Comparison of ENCODE assay signal across 26 cellular contexts in the genomic region with DNA sequence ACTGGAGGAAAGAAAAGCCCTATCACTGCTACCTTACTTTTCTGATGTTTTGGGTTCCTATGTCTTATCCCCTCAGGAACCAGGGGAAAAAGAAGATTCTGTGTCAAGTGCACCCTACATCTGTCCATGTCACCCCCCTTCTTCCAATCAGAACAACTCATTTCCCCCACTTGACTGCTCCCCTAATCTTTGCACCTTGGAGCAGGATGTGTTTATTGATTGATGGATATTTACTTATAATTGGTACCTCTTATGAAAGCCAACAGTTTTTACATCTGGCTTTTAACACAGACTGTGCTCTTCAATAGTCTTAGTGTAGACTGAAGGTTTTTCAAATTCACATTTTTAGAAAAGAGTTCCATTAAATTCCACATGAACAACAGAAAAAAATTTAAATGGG. TPM values are rescaled to one million over a fixed set of nuclear protein-coding genes. Genes with fewer than 3 reads are reported as not detected.
"Had no signal": no experiment of that assay in that cellular context is flagged by ENCODE, and none has a peak within 500 bp of the region (broad histone marks: within the 10 kb centered on the region; RNA-seq: fewer than 3 reads in every experiment).

No MANE protein-coding gene starts in this region.

- H3K27ac Mint-ChIP-seq: activated B cell treated with CpG ODN at 0.5 μM for 24 hours; activated CD4-positive, alpha-beta memory T cell treated with anti-CD3 and anti-CD28 coated beads for 36 hours; activated CD8-positive, alpha-beta memory T cell treated with anti-CD3 and anti-CD28 coated beads, Interleukin-2, amount 10 ng/mL, durations not matched to agents 7 days and 5 days; dendritic cell treated with granulocyte-macrophage colony-stimulating factor and Interleukin-4, amounts not matched to agents 40 ng/mL and 50 ng/mL, for 4 days; memory B cell; stimulated activated naive B cell treated with anti-CD40 and anti-IgM and Interleukin-4, amounts not matched to agents 10 μg/mL and 1 μg/mL and 100 μg/mL, for 72 hours; T-helper 17 cell had no signal

- H3K9me3 Mint-ChIP-seq: activated B cell treated with CpG ODN at 0.5 μM for 24 hours; activated CD4-positive, alpha-beta memory T cell treated with anti-CD3 and anti-CD28 coated beads for 36 hours; activated T-helper 1 cell treated with anti-CD3 and anti-CD28 coated beads, Interleukin-12 subunit alpha, Interleukin-12 subunit beta, Interleukin-2, Interleukin-4 antibody, amounts not matched to agents 30 ng/mL and 10 ng/mL and 1 ng/mL, durations not matched to agents 14 hours and 24 hours and 36 hours; dendritic cell treated with granulocyte-macrophage colony-stimulating factor and Interleukin-4, amounts not matched to agents 40 ng/mL and 50 ng/mL, for 4 days; memory B cell; naive B cell; stimulated activated naive B cell treated with anti-CD40 and anti-IgM and Interleukin-4, amounts not matched to agents 10 μg/mL and 1 μg/mL and 100 μg/mL, for 72 hours had no signal

- ATAC-seq: activated CD8-positive, alpha-beta memory T cell treated with anti-CD3 and anti-CD28 coated beads, Interleukin-2, amount 10 ng/mL, durations not matched to agents 7 days and 5 days; body of pancreas; heart left ventricle; left ventricle myocardium superior; mucosa of descending colon; stimulated activated naive B cell treated with anti-CD40 and anti-IgM and Interleukin-4, amounts not matched to agents 10 μg/mL and 1 μg/mL and 100 μg/mL, for 72 hours; T-helper 17 cell had no signal

- H3K9me3 ChIP-seq: body of pancreas, heart left ventricle, mucosa of descending colon, sigmoid colon, thoracic aorta, upper lobe of left lung had no signal

- H3K27me3 Mint-ChIP-seq: activated CD4-positive, alpha-beta memory T cell treated with anti-CD3 and anti-CD28 coated beads for 36 hours; activated CD8-positive, alpha-beta memory T cell treated with anti-CD3 and anti-CD28 coated beads, Interleukin-2, amount 10 ng/mL, durations not matched to agents 7 days and 5 days; naive B cell; T-helper 17 cell had no signal

- H3K27ac ChIP-seq: body of pancreas, cardiac muscle cell, heart left ventricle, sigmoid colon, thoracic aorta, upper lobe of left lung had no signal

- H3K27me3 ChIP-seq: body of pancreas, cardiac muscle cell, heart left ventricle, sigmoid colon, upper lobe of left lung had no signal

- H3K4me3 Mint-ChIP-seq: activated B cell treated with CpG ODN at 0.5 μM for 24 hours; activated CD4-positive, alpha-beta memory T cell treated with anti-CD3 and anti-CD28 coated beads for 36 hours; activated CD8-positive, alpha-beta memory T cell treated with anti-CD3 and anti-CD28 coated beads, Interleukin-2, amount 10 ng/mL, durations not matched to agents 7 days and 5 days; activated T-helper 1 cell treated with anti-CD3 and anti-CD28 coated beads, Interleukin-12 subunit alpha, Interleukin-12 subunit beta, Interleukin-2, Interleukin-4 antibody, amounts not matched to agents 30 ng/mL and 10 ng/mL and 1 ng/mL, durations not matched to agents 14 hours and 24 hours and 36 hours; dendritic cell treated with granulocyte-macrophage colony-stimulating factor and Interleukin-4, amounts not matched to agents 40 ng/mL and 50 ng/mL, for 4 days; memory B cell; naive B cell; stimulated activated naive B cell treated with anti-CD40 and anti-IgM and Interleukin-4, amounts not matched to agents 10 μg/mL and 1 μg/mL and 100 μg/mL, for 72 hours; T-helper 17 cell had no signal

- H3K4me1 Mint-ChIP-seq: activated B cell treated with CpG ODN at 0.5 μM for 24 hours, memory B cell, naive B cell had no signal

- H3K4me2 ChIP-seq: smooth muscle cell had no signal

- DNase-seq: activated B cell treated with CpG ODN at 0.5 μM for 24 hours; activated CD4-positive, alpha-beta memory T cell treated with anti-CD3 and anti-CD28 coated beads for 36 hours; activated CD4-positive, alpha-beta T cell treated with anti-CD3 and anti-CD28 coated beads for 48 hours; activated CD8-positive, alpha-beta memory T cell treated with anti-CD3 and anti-CD28 coated beads, Interleukin-2, amount 10 ng/mL, durations not matched to agents 7 days and 5 days; activated naive CD4-positive, alpha-beta T cell; activated T-cell treated with anti-CD3 and anti-CD28 coated beads for 4 hours; anterior cingulate cortex; body of pancreas; effector CD4-positive, alpha-beta T cell; heart left ventricle; left ventricle myocardium superior; mucosa of descending colon; naive B cell; sigmoid colon; stimulated activated CD4-positive, alpha-beta T cell treated with anti-CD3 and anti-CD28 coated beads, Interleukin-15, amount 100 ng/mL, for 24 hours; stimulated activated naive B cell treated with anti-CD40 and anti-IgM and Interleukin-4, amounts not matched to agents 10 μg/mL and 1 μg/mL and 100 μg/mL, for 72 hours; SW 1271; T-helper 17 cell; upper lobe of left lung had no signal

- H3K4me3 ChIP-seq: body of pancreas, cardiac muscle cell, heart left ventricle, mucosa of descending colon, sigmoid colon, smooth muscle cell, thoracic aorta, upper lobe of left lung had no signal

- H3K36me3 ChIP-seq: cardiac muscle cell, heart left ventricle, sigmoid colon, thoracic aorta, upper lobe of left lung had no signal

- H3K36me3 Mint-ChIP-seq: activated CD4-positive, alpha-beta memory T cell treated with anti-CD3 and anti-CD28 coated beads for 36 hours; memory B cell; naive B cell; stimulated activated naive B cell treated with anti-CD40 and anti-IgM and Interleukin-4, amounts not matched to agents 10 μg/mL and 1 μg/mL and 100 μg/mL, for 72 hours had no signal

RNA-seq across cellular contexts. Expression of a gene that starts 33.3 kb away (rescaled TPM):
- total RNA-seq: activated B cell treated with CpG ODN at 0.5 μM for 24 hours; activated CD4-positive, alpha-beta memory T cell treated with anti-CD3 and anti-CD28 coated beads for 36 hours; cardiac muscle cell; chondrocyte; smooth muscle cell; thoracic aorta had no signal
